31 cellular contexts compared by ENCODE assay signal in genomic region chr10:3277566-3277965, GRCh38.
"Had no signal": no experiment of that assay in that cellular context is flagged by ENCODE, and none has a peak within 500 bp of the region (broad histone marks: within the 10 kb centered on the region; RNA-seq: fewer than 3 reads in every experiment).

No MANE protein-coding gene starts in this region.

- H3K9me3 ChIP-seq: ascending aorta, breast epithelium, colonic mucosa, esophagus muscularis mucosa, gastrocnemius medialis, heart left ventricle had no signal

- H3K36me3 Mint-ChIP-seq: activated naive CD4-positive, alpha-beta T cell treated with anti-CD3 and anti-CD28 coated beads, Interleukin-2, amount 50 U/mL, for 24 hours; activated naive CD8-positive, alpha-beta T cell treated with anti-CD3 and anti-CD28 coated beads, Interleukin-2, amount 10 ng/mL, durations not matched to agents 7 days and 5 days had no signal

- H3K9me3 Mint-ChIP-seq: activated CD8-positive, alpha-beta T cell treated with anti-CD3 and anti-CD28 coated beads for 36 hours; activated naive CD4-positive, alpha-beta T cell treated with anti-CD3 and anti-CD28 coated beads for 36 hours; activated naive CD4-positive, alpha-beta T cell treated with anti-CD3 and anti-CD28 coated beads, Interleukin-2, amount 50 U/mL, for 24 hours; activated naive CD8-positive, alpha-beta T cell treated with anti-CD3 and anti-CD28 coated beads, Interleukin-2, amount 10 ng/mL, durations not matched to agents 7 days and 5 days; activated T-cell treated with anti-CD3 and anti-CD28 coated beads, Interleukin-2, amount 50 U/mL, for 4 hours; activated T-helper 17 cell treated with anti-CD3 and anti-CD28 coated beads, Interleukin-2, amount 50 U/mL, for 72 hours; endodermal cell; T-helper 2 cell treated with Interferon-gamma antibody and Interleukin-4, amounts not matched to agents 5 μg/mL and 100 μg/mL, for 36 hours had no signal

- H3K27me3 ChIP-seq: ascending aorta, breast epithelium, cardiac muscle cell, colonic mucosa, esophagus muscularis mucosa, gastrocnemius medialis, heart left ventricle had no signal

- H3K4me1 ChIP-seq: ascending aorta, breast epithelium, colonic mucosa, esophagus muscularis mucosa, foreskin keratinocyte, gastrocnemius medialis had no signal

- H3K27ac Mint-ChIP-seq: activated CD4-positive, alpha-beta T cell treated with anti-CD3 and anti-CD28 coated beads for 36 hours; activated CD8-positive, alpha-beta T cell treated with anti-CD3 and anti-CD28 coated beads for 36 hours; activated naive CD4-positive, alpha-beta T cell treated with anti-CD3 and anti-CD28 coated beads for 36 hours; activated naive CD4-positive, alpha-beta T cell treated with anti-CD3 and anti-CD28 coated beads, Interleukin-2, amount 50 U/mL, for 24 hours; activated naive CD8-positive, alpha-beta T cell treated with anti-CD3 and anti-CD28 coated beads, Interleukin-2, amount 10 ng/mL, durations not matched to agents 7 days and 5 days; activated T-helper 17 cell treated with anti-CD3 and anti-CD28 coated beads, Interleukin-2, amount 50 U/mL, for 72 hours; endodermal cell; T-helper 17 cell; T-helper 2 cell treated with Interferon-gamma antibody and Interleukin-4, amounts not matched to agents 5 μg/mL and 100 μg/mL, for 36 hours had no signal

- H3K4me3 ChIP-seq: ascending aorta, breast epithelium, cardiac muscle cell, colonic mucosa, esophagus muscularis mucosa, gastrocnemius medialis, heart left ventricle had no signal

- ATAC-seq: activated CD4-positive, alpha-beta T cell treated with anti-CD3 and anti-CD28 coated beads for 36 hours; activated CD8-positive, alpha-beta T cell treated with anti-CD3 and anti-CD28 coated beads for 36 hours; activated T-cell treated with anti-CD3 and anti-CD28 coated beads, Interleukin-2, amount 50 U/mL, for 4 hours; activated T-helper 17 cell treated with anti-CD3 and anti-CD28 coated beads, Interleukin-2, amount 50 U/mL, for 72 hours; foreskin keratinocyte; gastrocnemius medialis; heart left ventricle; T-helper 17 cell had no signal

- H3K4me3 Mint-ChIP-seq: activated CD4-positive, alpha-beta T cell treated with anti-CD3 and anti-CD28 coated beads for 36 hours; activated CD8-positive, alpha-beta T cell treated with anti-CD3 and anti-CD28 coated beads for 36 hours; activated naive CD4-positive, alpha-beta T cell treated with anti-CD3 and anti-CD28 coated beads for 36 hours; activated naive CD4-positive, alpha-beta T cell treated with anti-CD3 and anti-CD28 coated beads, Interleukin-2, amount 50 U/mL, for 24 hours; activated naive CD8-positive, alpha-beta T cell treated with anti-CD3 and anti-CD28 coated beads, Interleukin-2, amount 10 ng/mL, durations not matched to agents 7 days and 5 days; activated T-cell treated with anti-CD3 and anti-CD28 coated beads, Interleukin-2, amount 50 U/mL, for 4 hours; activated T-helper 17 cell treated with anti-CD3 and anti-CD28 coated beads, Interleukin-2, amount 50 U/mL, for 72 hours; brain; endodermal cell; T-helper 17 cell; T-helper 2 cell treated with Interferon-gamma antibody and Interleukin-4, amounts not matched to agents 5 μg/mL and 100 μg/mL, for 36 hours had no signal

- H3K27me3 Mint-ChIP-seq: brain had no signal

- DNase-seq: activated CD4-positive, alpha-beta T cell treated with anti-CD3 and anti-CD28 coated beads for 36 hours; activated CD4-positive, alpha-beta T cell treated with anti-CD3 and anti-CD28 coated beads, Interleukin-2, amount 50 U/mL, for 1 hour; activated CD4-positive, alpha-beta T cell treated with anti-CD3 and anti-CD28 coated beads, Interleukin-2, amount 50 U/mL, for 48 hours; activated CD4-positive, CD25-positive, alpha-beta regulatory T cell; activated CD4-positive, CD25-positive, alpha-beta regulatory T cell treated with anti-CD3 and anti-CD28 coated beads, Interleukin-2, amount 50 U/mL, for 72 hours; activated CD8-positive, alpha-beta memory T cell treated with anti-CD3 and anti-CD28 coated beads for 24 hours; activated CD8-positive, alpha-beta T cell treated with anti-CD3 and anti-CD28 coated beads for 36 hours; activated effector memory CD4-positive, alpha-beta T cell treated with Interleukin-2 at 50 U/mL for 16 hours; activated naive CD4-positive, alpha-beta T cell treated with anti-CD3 and anti-CD28 coated beads for 36 hours; activated naive CD8-positive, alpha-beta T cell treated with anti-CD3 and anti-CD28 coated beads, Interleukin-2, amount 10 ng/mL, durations not matched to agents 7 days and 5 days; activated T-cell treated with anti-CD3 and anti-CD28 coated beads, Interleukin-2, amount 50 U/mL, for 4 hours; central memory CD4-positive, alpha-beta T cell; cerebellar nuclear complex; colonic mucosa; effector memory CD4-positive, alpha-beta T cell; endodermal cell; erythroblast; foreskin keratinocyte; gastrocnemius medialis; glutamatergic neuron; heart left ventricle; T-helper 1 cell; T-helper 17 cell had no signal

- H3K36me3 ChIP-seq: ascending aorta, breast epithelium, cardiac muscle cell, colonic mucosa, esophagus muscularis mucosa, gastrocnemius medialis, heart left ventricle had no signal

- H3K4me1 Mint-ChIP-seq: activated CD4-positive, alpha-beta T cell treated with anti-CD3 and anti-CD28 coated beads for 36 hours; activated naive CD4-positive, alpha-beta T cell treated with anti-CD3 and anti-CD28 coated beads, Interleukin-2, amount 50 U/mL, for 24 hours; activated T-helper 17 cell treated with anti-CD3 and anti-CD28 coated beads, Interleukin-2, amount 50 U/mL, for 72 hours had no signal

- H3K27ac ChIP-seq: ascending aorta, breast epithelium, cardiac muscle cell, colonic mucosa, esophagus muscularis mucosa, foreskin keratinocyte, gastrocnemius medialis, heart left ventricle had no signal
